Comparison of ENCODE assay signal across 1 cellular context in the genomic region with DNA sequence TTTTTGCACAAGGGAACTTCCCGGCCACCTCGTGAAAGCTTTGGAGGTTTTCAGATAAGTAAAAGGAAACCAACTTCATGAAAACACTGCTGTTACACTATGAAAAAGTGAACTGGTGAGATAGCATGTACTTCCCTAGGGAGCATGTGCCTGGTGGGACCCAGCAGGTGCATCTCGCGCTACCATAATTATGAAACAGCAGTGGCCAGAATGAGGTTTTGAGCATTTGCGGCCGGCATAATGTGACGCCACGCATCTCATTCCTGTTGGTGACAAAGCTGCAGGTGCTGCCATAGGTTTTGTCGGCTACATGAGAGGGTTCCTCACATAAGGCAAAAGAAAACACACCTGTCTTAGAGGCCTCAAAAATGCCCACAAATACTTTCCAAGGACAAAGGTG.
TF ChIP-seq lines count a peak whose summit lies in the region.

No MANE protein-coding gene starts in this region.

TF ChIP-seq in K562, 482 proteins besides CTCF, POLR2A, EP300 and RAD21:
- TF ChIP-seq ZNF146 (CRISPR knock-in tag; IDR thresholded peaks at IDR 0.05; ENCODE audit: unreplicated experiment) (no peak), EZH2 (IDR thresholded peaks at IDR 0.05; ENCODE audit: borderline replicate concordance, low read depth, low read length) (0 out of 2 replicates have a peak, but pooled peaks have one; percentile 72)
